Comparison of ENCODE assay signal across 27 cellular contexts in genomic region chr9:136235709-136236455, GRCh38. TPM values are rescaled to one million over a fixed set of nuclear protein-coding genes. Genes with fewer than 3 reads are reported as not detected.
"Had no signal": no experiment of that assay in that cellular context is flagged by ENCODE, and none has a peak within 500 bp of the region (broad histone marks: within the 10 kb centered on the region; RNA-seq: fewer than 3 reads in every experiment).

No MANE protein-coding gene starts in this region.

- H3K4me3 Mint-ChIP-seq: activated CD8-positive, alpha-beta memory T cell treated with anti-CD3 and anti-CD28 coated beads, Interleukin-2, amount 10 ng/mL, durations not matched to agents 7 days and 5 days; activated CD8-positive, alpha-beta T cell treated with anti-CD3 and anti-CD28 coated beads, Interleukin-2, amount 10 ng/mL, durations not matched to agents 7 days and 5 days; activated naive CD4-positive, alpha-beta T cell treated with anti-CD3 and anti-CD28 coated beads for 36 hours; activated T-helper 17 cell treated with anti-CD3 and anti-CD28 coated beads, Interleukin-2, amount 50 U/mL, for 72 hours; T-helper 17 cell; WTC11 had no signal

- ATAC-seq: activated CD8-positive, alpha-beta memory T cell treated with anti-CD3 and anti-CD28 coated beads, Interleukin-2, amount 10 ng/mL, durations not matched to agents 7 days and 5 days; activated CD8-positive, alpha-beta T cell treated with anti-CD3 and anti-CD28 coated beads, Interleukin-2, amount 10 ng/mL, durations not matched to agents 7 days and 5 days; activated T-helper 17 cell treated with anti-CD3 and anti-CD28 coated beads, Interleukin-2, amount 50 U/mL, for 72 hours; T-helper 17 cell; WTC11 had no signal

- H3K9me3 Mint-ChIP-seq: activated naive CD4-positive, alpha-beta T cell treated with anti-CD3 and anti-CD28 coated beads for 36 hours; activated T-helper 17 cell treated with anti-CD3 and anti-CD28 coated beads, Interleukin-2, amount 50 U/mL, for 72 hours; WTC11 had no signal

- H3K4me3 ChIP-seq: breast epithelium, Peyer's patch had no signal

- H3K36me3 ChIP-seq: breast epithelium had no signal

- DNase-seq: activated CD4-positive, alpha-beta T cell treated with anti-CD3 and anti-CD28 coated beads for 48 hours; activated CD4-positive, alpha-beta T cell treated with anti-CD3 and anti-CD28 coated beads, Interleukin-2, amount 50 U/mL, for 4 hours; activated CD4-positive, CD25-positive, alpha-beta regulatory T cell treated with anti-CD3 and anti-CD28 coated beads, Interleukin-2, amount 50 U/mL, for 72 hours; activated CD8-positive, alpha-beta memory T cell treated with anti-CD3 and anti-CD28 coated beads, Interleukin-2, amount 10 ng/mL, durations not matched to agents 7 days and 5 days; activated CD8-positive, alpha-beta T cell treated with anti-CD3 and anti-CD28 coated beads, Interleukin-2, amount 10 ng/mL, durations not matched to agents 7 days and 5 days; activated gamma-delta T cell; activated naive CD4-positive, alpha-beta T cell treated with anti-CD3 and anti-CD28 coated beads for 36 hours; activated T-cell treated with anti-CD3 and anti-CD28 coated beads, Interleukin-2, amount 50 U/mL, for 48 hours; aorta; central memory CD4-positive, alpha-beta T cell; MM.1S; NCI-H1105; NCI-H1436; NCI-H1694 treated with DMSO at 0.1 percent for 48 hours; NCI-H2029 treated with DMSO at 0.1 percent for 48 hours; NCI-H510A treated with DMSO at 0.1 percent for 48 hours; NCI-H69; NK-92 treated with Interleukin-12 subunit alpha and Interleukin-12 subunit beta, amount 100 ng/mL, for 24 hours; OCI-M1; Peyer's patch; SHP77 treated with DMSO at 0.1 percent for 48 hours; T-helper 17 cell; T-helper 9 cell had no signal

- H3K27ac ChIP-seq: breast epithelium, Peyer's patch had no signal

- H3K4me1 ChIP-seq: breast epithelium had no signal

- H3K27me3 Mint-ChIP-seq: activated CD8-positive, alpha-beta memory T cell treated with anti-CD3 and anti-CD28 coated beads, Interleukin-2, amount 10 ng/mL, durations not matched to agents 7 days and 5 days; activated T-helper 17 cell treated with anti-CD3 and anti-CD28 coated beads, Interleukin-2, amount 50 U/mL, for 72 hours; T-helper 17 cell had no signal

- H3K9me3 ChIP-seq: breast epithelium, Peyer's patch had no signal

- H3K27ac Mint-ChIP-seq: activated CD8-positive, alpha-beta memory T cell treated with anti-CD3 and anti-CD28 coated beads, Interleukin-2, amount 10 ng/mL, durations not matched to agents 7 days and 5 days; activated naive CD4-positive, alpha-beta T cell treated with anti-CD3 and anti-CD28 coated beads for 36 hours; activated T-helper 17 cell treated with anti-CD3 and anti-CD28 coated beads, Interleukin-2, amount 50 U/mL, for 72 hours; T-helper 17 cell; WTC11 had no signal

- H3K27me3 ChIP-seq: breast epithelium, Peyer's patch had no signal

RNA-seq across cellular contexts. Expression of gene LHX3, which starts 31.0 kb away (rescaled TPM):
- total RNA-seq: activated CD8-positive, alpha-beta memory T cell treated with anti-CD3 and anti-CD28 coated beads, Interleukin-2, amount 10 ng/mL, durations not matched to agents 7 days and 5 days; activated naive CD4-positive, alpha-beta T cell treated with anti-CD3 and anti-CD28 coated beads for 36 hours; aorta; breast epithelium; Peyer's patch; SK-MEL-5; WTC11 had no signal
- polyA plus RNA-seq: aorta had no signal
